ENCODE assay signal across 8 cellular contexts in genomic region chr2:207723425-207723787, GRCh38. TPM values are rescaled to one million over a fixed set of nuclear protein-coding genes. Genes with fewer than 3 reads are reported as not detected.
A peak's percentile ranks its signal among the peaks of the same experiment; 100 is the strongest.
DNase-seq lines count a peak whose midpoint lies in the region; ATAC-seq, FAIRE-seq and TF ChIP-seq lines count a peak whose summit lies in the region.
"Not testable (repeated sequence)": the region's sequence is repeated elsewhere in the genome, so short reads cannot be mapped to it uniquely, and the experiment has no call there.

No MANE protein-coding gene starts in this region.

- not testable (repeated sequence) for H3K9me3 ChIP-seq in A549; HUES48 (ENCODE audit: control insufficient read depth, insufficient read depth, low read length); PC-9 (ENCODE audit: insufficient read depth, low read depth); colonic mucosa

- not testable (repeated sequence) for H3K27me3 ChIP-seq in HUES48 (ENCODE audit: control insufficient read depth, insufficient read depth, low read length); PC-9 (ENCODE audit: insufficient read depth, low read depth); colonic mucosa

- BruUV-seq in PC-9 (replicated peaks; lab: Mats Ljungman, UMichigan) = not testable (repeated sequence)

- not testable (repeated sequence) for H3K9ac ChIP-seq in HUES48 (ENCODE audit: low read depth, low read length); colonic mucosa (ENCODE audit: low read depth in 2 of 2, low read length in 2 of 2)

- not testable (repeated sequence) for H2AFZ ChIP-seq in PC-9

- peaks cover 47% of the 10 kb centered on the region for H3F3A ChIP-seq in PC-9 (ENCODE audit: insufficient read depth, low read depth)

- ATAC-seq in A549 (peak in 1 of 2 experiments; percentile 8; a peak in 1 of 6 replicates), left colon (peak; percentile 63)
- ATAC-seq in activated naive CD4-positive, alpha-beta T cell treated with anti-CD3 and anti-CD28 coated beads, Interleukin-2, amount 50 U/mL, for 72 hours; stimulated activated effector memory CD8-positive, alpha-beta T cell treated with anti-CD3 and anti-CD28 coated beads, Interleukin-12 subunit alpha, Interleukin-12 subunit beta, amount 100 ng/mL, for 72 hours: not testable (repeated sequence)

- POLR2A ChIA-PET in A549 (lab: Yijun Ruan, JAX) = interaction anchor here (1.0 kb wide), 1 partner anchor 12 kb away, joined by 15 read pairs; the partner anchor contains the start of gene CCNYL1
- POLR2A ChIA-PET in PC-9 (lab: Charles Lee; ENCODE audit: unreplicated experiment) = not testable (repeated sequence)
- POLR2A ChIA-PET in activated CD4-positive, alpha-beta memory T cell treated with anti-CD3 and anti-CD28 coated beads for 36 hours (lab: Charles Lee) = interaction anchor here (0.9 to 2.0 kb wide), 2 partner anchors 12 to 14 kb away, joined by 4 to 15 read pairs; partner anchors contain the start of gene CCNYL1

- DNase-seq in A549 (ENCODE audit: low read depth in 1 of 2, low spot score in 1 of 2) = peak in 1 of 2 experiments; percentile 22
- DNase-seq in PC-9 = peak; percentile 54 to 55
- DNase-seq in activated CD4-positive, alpha-beta memory T cell treated with anti-CD3 and anti-CD28 coated beads for 36 hours; activated naive CD4-positive, alpha-beta T cell treated with anti-CD3 and anti-CD28 coated beads, Interleukin-2, amount 50 U/mL, for 72 hours (ENCODE audit: low spot score in 2 of 2); left colon; stimulated activated effector memory CD8-positive, alpha-beta T cell treated with anti-CD3 and anti-CD28 coated beads, Interleukin-12 subunit alpha, Interleukin-12 subunit beta, amount 100 ng/mL, for 72 hours (ENCODE audit: low spot score in 2 of 2): not testable (repeated sequence)
- peak; percentile 53 for DNase-seq in colonic mucosa

- not testable (repeated sequence) for TF ChIP-seq CTCF in A549 (IDR thresholded peaks at IDR 0.05); PC-9 (conservative IDR thresholded peaks at IDR 0.05); colonic mucosa (IDR thresholded peaks at IDR 0.05)

- H3K27ac Mint-ChIP-seq in activated CD4-positive, alpha-beta memory T cell treated with anti-CD3 and anti-CD28 coated beads for 36 hours = peak overlapping the region; percentile 53
- peak overlapping the region; percentile 75 to 92 for H3K27ac Mint-ChIP-seq in activated naive CD4-positive, alpha-beta T cell treated with anti-CD3 and anti-CD28 coated beads, Interleukin-2, amount 50 U/mL, for 72 hours
- H3K27ac Mint-ChIP-seq in stimulated activated effector memory CD8-positive, alpha-beta T cell treated with anti-CD3 and anti-CD28 coated beads, Interleukin-12 subunit alpha, Interleukin-12 subunit beta, amount 100 ng/mL, for 72 hours = peak overlapping the region; percentile 35

- CTCF ChIA-PET in A549 (lab: Yijun Ruan, JAX) = interaction anchor here (0.6 to 9.7 kb wide), 3 partner anchors 22 to 1469 kb away, joined by 3 to 54 read pairs (median 4); partner anchors contain the start of gene METTL21A
- CTCF ChIA-PET in PC-9 (lab: Charles Lee); activated CD4-positive, alpha-beta memory T cell treated with anti-CD3 and anti-CD28 coated beads for 36 hours (lab: Charles Lee): not testable (repeated sequence)

- H3K4me1 ChIP-seq in A549 (peaks cover 84% of the 10 kb centered on the region), PC-9 (replicated peaks; ENCODE audit: insufficient read depth) (peaks cover 67% of the 10 kb centered on the region)
- H3K4me1 ChIP-seq in HUES48 (ENCODE audit: control insufficient read depth, insufficient read depth, low read length); colonic mucosa: not testable (repeated sequence)

- not testable (repeated sequence) for TF ChIP-seq RAD21 in A549 (conservative IDR thresholded peaks at IDR 0.05 in 1 of 2, IDR thresholded peaks at IDR 0.05 in 1 of 2)

- H3K4me2 ChIP-seq in A549 (peak overlapping the region; percentile 39), PC-9 (peak overlapping the region; percentile 46)

- H3K27ac ChIP-seq in A549 (peak overlapping the region; percentile 24 to 60; a peak in 3 of 6 replicates), HUES48 (ENCODE audit: low read depth, low read length) (peak overlapping the region; percentile 21), PC-9 (peak overlapping the region; percentile 88)
- not testable (repeated sequence) for H3K27ac ChIP-seq in colonic mucosa

- H3K4me3 Mint-ChIP-seq in activated CD4-positive, alpha-beta memory T cell treated with anti-CD3 and anti-CD28 coated beads for 36 hours; stimulated activated effector memory CD8-positive, alpha-beta T cell treated with anti-CD3 and anti-CD28 coated beads, Interleukin-12 subunit alpha, Interleukin-12 subunit beta, amount 100 ng/mL, for 72 hours: not testable (repeated sequence)

- not testable (repeated sequence) for TF ChIP-seq POLR2A in A549 (IDR thresholded peaks at IDR 0.05; ENCODE audit: low read length)

- H4K20me1 ChIP-seq in PC-9 (ENCODE audit: insufficient read depth) = not testable (repeated sequence)

- not testable (repeated sequence) for H3K9me2 ChIP-seq in PC-9 (ENCODE audit: insufficient read depth)

- intact Hi-C loops in PC-9 (cut with micrococcal nuclease; ENCODE audit: unreplicated experiment) = loop anchor here (1.0 to 10.0 kb wide), 2 partner anchors 91 to 739 kb away; no protein-coding TSS in a partner anchor
- intact Hi-C loops in activated CD4-positive, alpha-beta memory T cell treated with anti-CD3 and anti-CD28 coated beads for 36 hours (cut with micrococcal nuclease) = loop anchor here (1.0 to 5.0 kb wide), 2 partner anchors 12 to 36 kb away; partner anchors contain the start of gene CCNYL1
- intact Hi-C loops in colonic mucosa (cut with DNase I); left colon (cut with DNase I, micrococcal nuclease): not testable (repeated sequence)

- not testable (repeated sequence) for H3K4me3 ChIP-seq in A549; HUES48 (ENCODE audit: low read depth, low read length); colonic mucosa
- peak overlapping the region; percentile 18; the same call in 1 of the 2 replicates for H3K4me3 ChIP-seq in PC-9

- not testable (repeated sequence) for H3K27me3 Mint-ChIP-seq in activated CD4-positive, alpha-beta memory T cell treated with anti-CD3 and anti-CD28 coated beads for 36 hours

- H3K36me3 ChIP-seq in HUES48 (ENCODE audit: control insufficient read depth, insufficient read depth, low read length) = peaks cover 16% of the 10 kb centered on the region; the same call in 1 of the 2 replicates
- H3K36me3 ChIP-seq in PC-9 (ENCODE audit: low read depth); colonic mucosa: not testable (repeated sequence)

- peaks cover 43% of the 10 kb centered on the region for H3K4me1 Mint-ChIP-seq in activated CD4-positive, alpha-beta memory T cell treated with anti-CD3 and anti-CD28 coated beads for 36 hours (ENCODE audit: low read depth)
- H3K4me1 Mint-ChIP-seq in stimulated activated effector memory CD8-positive, alpha-beta T cell treated with anti-CD3 and anti-CD28 coated beads, Interleukin-12 subunit alpha, Interleukin-12 subunit beta, amount 100 ng/mL, for 72 hours = peaks cover 11% of the 10 kb centered on the region

- not testable (repeated sequence) for TF ChIP-seq EP300 in A549 (IDR thresholded peaks at IDR 0.05)

- WGBS in A549 (ENCODE audit: missing lambda C conversion rate) = 55% methylated on average over 8 of the region's 8 CpGs

- not testable (repeated sequence) for H3K36me3 Mint-ChIP-seq in activated CD4-positive, alpha-beta memory T cell treated with anti-CD3 and anti-CD28 coated beads for 36 hours; activated naive CD4-positive, alpha-beta T cell treated with anti-CD3 and anti-CD28 coated beads, Interleukin-2, amount 50 U/mL, for 72 hours; stimulated activated effector memory CD8-positive, alpha-beta T cell treated with anti-CD3 and anti-CD28 coated beads, Interleukin-12 subunit alpha, Interleukin-12 subunit beta, amount 100 ng/mL, for 72 hours

- H3K79me2 ChIP-seq in PC-9 (ENCODE audit: low read depth) = peaks cover 80% of the 10 kb centered on the region

- not testable (repeated sequence) for H3K9me3 Mint-ChIP-seq in activated CD4-positive, alpha-beta memory T cell treated with anti-CD3 and anti-CD28 coated beads for 36 hours; activated naive CD4-positive, alpha-beta T cell treated with anti-CD3 and anti-CD28 coated beads, Interleukin-2, amount 50 U/mL, for 72 hours; stimulated activated effector memory CD8-positive, alpha-beta T cell treated with anti-CD3 and anti-CD28 coated beads, Interleukin-12 subunit alpha, Interleukin-12 subunit beta, amount 100 ng/mL, for 72 hours

- not testable (repeated sequence) for FAIRE-seq in A549 (lab: Jason Lieb, UNC)

RNA-seq across cellular contexts. Expression of gene CCNYL1, which starts 12.0 kb away (rescaled TPM):
- polyA plus RNA-seq in A549 (2011; rRNA removed) (31.6 and 38.7 TPM in 2 replicates), A549 (2017; fragmentation: RNase III; extraction: RNeasy Plus Mini Kit Qiagen cat#74134 plus additional on column Dnase treatment) (16.9 to 20.8 TPM (median 17.7 TPM) in 3 replicates)
- polyA plus RNA-seq in A549 (2012; cell fraction: cytosol; rRNA removed) = 13.0 and 14.8 TPM in 2 replicates
- 9.4 and 12.8 TPM in 2 replicates for polyA plus RNA-seq in A549 (2012; cell fraction: nucleus; rRNA removed)
- 9.6 and 11.0 TPM in 2 replicates for polyA minus RNA-seq in A549 (2011; rRNA and poly(A)+ RNA removed)
- total RNA-seq in PC-9 (2021) (21.8 and 24.8 TPM in 2 replicates), colonic mucosa (10 to 100 TPM; 19.9 to 33.1 TPM), left colon (10 to 100 TPM; 38.6 to 51.4 TPM)
- 1 to 10 TPM; 5.7 to 6.4 TPM for total RNA-seq in activated CD4-positive, alpha-beta memory T cell treated with anti-CD3 and anti-CD28 coated beads for 36 hours
- total RNA-seq in activated naive CD4-positive, alpha-beta T cell treated with anti-CD3 and anti-CD28 coated beads, Interleukin-2, amount 50 U/mL, for 72 hours = 1 to 10 TPM; 4.4 to 5.6 TPM

RNA-seq across cellular contexts. Expression of gene FZD5, which starts 46.3 kb away (rescaled TPM):
- polyA plus RNA-seq in A549 (2011; rRNA removed) = 6.7 and 7.5 TPM in 2 replicates
- polyA plus RNA-seq in A549 (2012; cell fraction: cytosol; rRNA removed) = 2.5 and 4.2 TPM in 2 replicates
- polyA plus RNA-seq in A549 (2012; cell fraction: nucleus; rRNA removed) = 3.3 and 4.4 TPM in 2 replicates
- 3.9 to 4.9 TPM (median 4.9 TPM) in 3 replicates for polyA plus RNA-seq in A549 (2017; fragmentation: RNase III; extraction: RNeasy Plus Mini Kit Qiagen cat#74134 plus additional on column Dnase treatment)
- 8.3 and 8.9 TPM in 2 replicates for polyA minus RNA-seq in A549 (2011; rRNA and poly(A)+ RNA removed)
- total RNA-seq in PC-9 (2021) = 5.6 and 6.8 TPM in 2 replicates
- 1 to 10 TPM; 1.3 to 1.7 TPM for total RNA-seq in activated CD4-positive, alpha-beta memory T cell treated with anti-CD3 and anti-CD28 coated beads for 36 hours
- total RNA-seq in activated naive CD4-positive, alpha-beta T cell treated with anti-CD3 and anti-CD28 coated beads, Interleukin-2, amount 50 U/mL, for 72 hours = 1 to 10 TPM; 1.6 to 4.7 TPM
- total RNA-seq in colonic mucosa = 100 to 1,000 TPM; 103 to 119 TPM
- total RNA-seq in left colon = 100 to 1,000 TPM; 109 to 147 TPM

Comparison
In these comparisons a context has a peak if more than half of its experiments do, and no peak if none do; other contexts are left out.
1. RNA of gene FZD5, which starts 46.3 kb away (total RNA-seq): 109 to 147 TPM in left colon and 103 to 119 TPM in colonic mucosa; 5.6 to 6.8 TPM in PC-9, 1.6 to 4.7 TPM in activated naive CD4-positive, alpha-beta T cell treated with anti-CD3 and anti-CD28 coated beads, Interleukin-2, amount 50 U/mL, for 72 hours and 1.3 to 1.7 TPM in activated CD4-positive, alpha-beta memory T cell treated with anti-CD3 and anti-CD28 coated beads for 36 hours; every median in the first group is over 10 times any median in the second.
2. Peak in every context shown above with its lines, with median percentiles within 50 percentile points of each other: H3K27ac Mint-ChIP-seq.